In the genomic region with DNA sequence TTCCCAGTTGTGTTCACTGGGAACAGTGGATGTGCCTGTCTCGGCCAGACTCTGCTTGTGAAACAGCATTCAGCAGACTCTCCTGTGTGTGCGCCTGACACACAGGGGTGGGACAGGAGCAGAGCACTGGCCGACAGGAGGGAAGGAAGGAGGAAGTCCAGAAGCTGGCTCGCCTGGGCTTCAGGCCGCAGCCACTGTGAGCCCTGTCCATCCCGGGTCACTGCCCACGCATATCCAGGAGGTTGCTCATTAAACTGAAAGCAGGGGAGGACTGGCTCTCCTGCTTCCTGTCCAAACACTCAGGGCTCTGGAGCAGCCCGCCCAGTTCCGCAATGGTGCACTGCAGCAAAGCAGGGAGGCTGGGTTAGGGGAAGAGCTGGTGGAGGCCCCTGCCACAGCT, we compare ENCODE assay signal across 16 cellular contexts.
DNase-seq lines count a peak whose midpoint lies in the region; ATAC-seq and TF ChIP-seq lines count a peak whose summit lies in the region.
"Had no signal": no experiment of that assay in that cellular context is flagged by ENCODE, and none has a peak within 500 bp of the region (broad histone marks: within the 10 kb centered on the region; RNA-seq: fewer than 3 reads in every experiment).

No MANE protein-coding gene starts in this region.

- peak overlapping the region in 1 of 2 experiments; percentile 64 for H3K4ac ChIP-seq in mesenchymal stem cell (ENCODE audit: low read depth in 1 of 2, low read length in 2 of 2)

- H3K14ac ChIP-seq in mesenchymal stem cell (ENCODE audit: low read length in 2 of 2) = peak overlapping the region in 1 of 2 experiments; percentile 41

- no peaks in the 10 kb centered on the region for H3K79me1 ChIP-seq in mesenchymal stem cell (replicated peaks; ENCODE audit: low read length, poor library complexity, severe bottlenecking)

- peak overlapping the region; percentile 64 for H4K91ac ChIP-seq in mesenchymal stem cell (ENCODE audit: low read length)

- peak overlapping the region; percentile 86 for H4K8ac ChIP-seq in mesenchymal stem cell (ENCODE audit: low read length)

- no peak overlapping the region for H3K4me3 ChIP-seq in BLaER1
- H3K4me3 ChIP-seq in heart left ventricle = peak overlapping the region in 1 of 12 donors; percentile 9
- H3K4me3 ChIP-seq in mesenchymal stem cell (ENCODE audit: insufficient read depth in 1 of 2, low read depth in 1 of 2, low read length in 2 of 2) = no peak overlapping the region

- TF ChIP-seq POLR2A in heart left ventricle (IDR thresholded peaks at IDR 0.05) = no peak

- no peak overlapping the region for H2AK5ac ChIP-seq in mesenchymal stem cell (ENCODE audit: low read length, severe bottlenecking)

- no peak overlapping the region for H2BK120ac ChIP-seq in mesenchymal stem cell (ENCODE audit: low read depth, low read length)

- H3K9me3 ChIP-seq in BLaER1 (peaks cover 12% of the 10 kb centered on the region), heart left ventricle (peaks cover 0 to 10% (median 0%) of the 10 kb centered on the region in 12 donors), mesenchymal stem cell (ENCODE audit: control insufficient read depth, low read length) (peaks cover 5% of the 10 kb centered on the region)

- H2BK12ac ChIP-seq in mesenchymal stem cell (ENCODE audit: low read length in 2 of 2) = peak overlapping the region in 1 of 2 experiments; percentile 76

- H3K27me3 ChIP-seq in BLaER1 = no peaks in the 10 kb centered on the region
- H3K27me3 ChIP-seq in heart left ventricle = no peaks in the 10 kb centered on the region
- peaks cover 0 to 57% of the 10 kb centered on the region in 2 experiments for H3K27me3 ChIP-seq in mesenchymal stem cell (ENCODE audit: control insufficient read depth in 1 of 2, insufficient read depth in 1 of 2, low read length in 2 of 2)

- peak overlapping the region; percentile 99 for H3K4me2 ChIP-seq in BLaER1
- peak overlapping the region; percentile 9 for H3K4me2 ChIP-seq in mesenchymal stem cell (ENCODE audit: low read length, poor library complexity, severe bottlenecking)

- no peaks in the 10 kb centered on the region for H4K20me1 ChIP-seq in BLaER1

- peak overlapping the region; percentile 40 to 79 for H3K18ac ChIP-seq in mesenchymal stem cell (ENCODE audit: low read depth in 1 of 2, low read length in 2 of 2)

- ATAC-seq in heart left ventricle (peak in 3 of 4 donors; percentile 56 to 74 (median 67)), HG03175 (IDR thresholded peaks at IDR 0.05; ENCODE audit: unreplicated experiment) (no peak)

- H2BK5ac ChIP-seq in mesenchymal stem cell (ENCODE audit: low read depth, low read length, poor library complexity, severe bottlenecking) = peak overlapping the region; percentile 8

- H2BK15ac ChIP-seq in mesenchymal stem cell (ENCODE audit: low read depth, poor library complexity, severe bottlenecking) = no peak overlapping the region

- H3K9ac ChIP-seq in BLaER1 = peak overlapping the region; percentile 46; the same call in 1 of the 2 replicates
- H3K9ac ChIP-seq in mesenchymal stem cell (ENCODE audit: low read length) = no peak overlapping the region

- H3K23ac ChIP-seq in mesenchymal stem cell (ENCODE audit: low read length in 2 of 2) = no peak overlapping the region

- no peak for TF ChIP-seq CTCF in heart left ventricle (IDR thresholded peaks at IDR 0.05)

- H2AFZ ChIP-seq in mesenchymal stem cell (ENCODE audit: low read depth, low read length) = peak overlapping the region; percentile 14

- WGBS in heart left ventricle, 4 donors = 53 to 76% (median 61%) methylated on average over 5 to 9 of the region's 9 CpGs
- WGBS in mesenchymal stem cell = 32% methylated on average over 9 of the region's 9 CpGs

- no peaks in the 10 kb centered on the region for H3K36me3 ChIP-seq in BLaER1
- H3K36me3 ChIP-seq in heart left ventricle = no peaks in the 10 kb centered on the region
- H3K36me3 ChIP-seq in mesenchymal stem cell (ENCODE audit: control insufficient read depth in 1 of 2, insufficient read depth in 2 of 2, low read depth in 1 of 2, low read length in 2 of 2) = peaks cover 0 to 3% of the 10 kb centered on the region in 2 experiments

- intact Hi-C loops in heart left ventricle (cut with DNase I) = loop anchor here in 1 of 10 donors (10.0 kb wide), 1 partner anchor 92 kb away; no protein-coding TSS in a partner anchor

- H3K4me1 ChIP-seq in BLaER1 (peaks cover 97% of the 10 kb centered on the region), heart left ventricle (peaks cover 3 to 53% (median 14%) of the 10 kb centered on the region in 12 donors), mesenchymal stem cell (ENCODE audit: control insufficient read depth, insufficient read depth, low read depth, low read length) (peaks cover 45% of the 10 kb centered on the region)

- DNase-seq in RPMI7951 (ENCODE audit: low read depth) (peak; percentile 32), heart left ventricle (peak in 3 of 5 donors; percentile 46 to 64 (median 54)), mesenchymal stem cell (peak; percentile 70), pons (ENCODE audit: low spot score) (no peak), GM03348 (ENCODE audit: low spot score) (no peak), NCI-H1930 (lab: John Stamatoyannopoulos, UW) (no peak)
- DNase-seq: activated CD4-positive, alpha-beta memory T cell treated with anti-CD3 and anti-CD28 coated beads, Interleukin-2, amount 10 ng/mL, durations not matched to agents 7 days and 5 days; activated effector memory CD4-positive, alpha-beta T cell treated with Interleukin-2 at 50 U/mL for 16 hours; CD8-positive, alpha-beta memory T cell; effector CD8-positive, alpha-beta T cell; foreskin melanocyte; KBM-7; NCI-H1105 treated with DMSO at 0.1 percent for 48 hours; stimulated activated naive CD4-positive, alpha-beta T cell had no signal

- H3K27ac ChIP-seq in BLaER1 = peak overlapping the region; percentile 89
- peak overlapping the region in 2 of 12 donors; percentile 23 to 48 for H3K27ac ChIP-seq in heart left ventricle
- H3K27ac ChIP-seq in mesenchymal stem cell (ENCODE audit: low read length, poor library complexity, severe bottlenecking) = peak overlapping the region; percentile 76

Comparison
In these comparisons a context has a peak if more than half of its experiments do, and no peak if none do; other contexts are left out.
1. DNase-seq: peak in RPMI7951 (single experiment), heart left ventricle (3 of 5) and mesenchymal stem cell (single experiment); none in pons (single experiment), GM03348 (single experiment) and NCI-H1930 (0 of 2).